1 cellular context compared by ENCODE assay signal in genomic region chr2:230797515-230798495, GRCh38.
TF ChIP-seq lines count a peak whose summit lies in the region.

No MANE protein-coding gene starts in this region.

TF ChIP-seq in HepG2, 621 proteins besides CTCF, POLR2A, EP300 and RAD21 (continued from another document):
- TF ChIP-seq ZNF281 (CRISPR knock-in tag; IDR thresholded peaks at IDR 0.05; ENCODE audit: borderline replicate concordance) (no peak), ZBTB20 (CRISPR knock-in tag; IDR thresholded peaks at IDR 0.05; ENCODE audit: borderline replicate concordance, low read depth) (no peak), JUN (CRISPR knock-in tag; IDR thresholded peaks at IDR 0.05) (no peak), SNRNP70 (IDR thresholded peaks at IDR 0.05; ENCODE audit: low read depth, low read length) (no peak), ZFP36L1 (CRISPR knock-in tag; IDR thresholded peaks at IDR 0.05) (no peak), AHDC1 (CRISPR knock-in tag; IDR thresholded peaks at IDR 0.05; ENCODE audit: borderline replicate concordance) (no peak), ZNF3 (CRISPR knock-in tag; IDR thresholded peaks at IDR 0.05) (no peak)
